In the genomic region with DNA sequence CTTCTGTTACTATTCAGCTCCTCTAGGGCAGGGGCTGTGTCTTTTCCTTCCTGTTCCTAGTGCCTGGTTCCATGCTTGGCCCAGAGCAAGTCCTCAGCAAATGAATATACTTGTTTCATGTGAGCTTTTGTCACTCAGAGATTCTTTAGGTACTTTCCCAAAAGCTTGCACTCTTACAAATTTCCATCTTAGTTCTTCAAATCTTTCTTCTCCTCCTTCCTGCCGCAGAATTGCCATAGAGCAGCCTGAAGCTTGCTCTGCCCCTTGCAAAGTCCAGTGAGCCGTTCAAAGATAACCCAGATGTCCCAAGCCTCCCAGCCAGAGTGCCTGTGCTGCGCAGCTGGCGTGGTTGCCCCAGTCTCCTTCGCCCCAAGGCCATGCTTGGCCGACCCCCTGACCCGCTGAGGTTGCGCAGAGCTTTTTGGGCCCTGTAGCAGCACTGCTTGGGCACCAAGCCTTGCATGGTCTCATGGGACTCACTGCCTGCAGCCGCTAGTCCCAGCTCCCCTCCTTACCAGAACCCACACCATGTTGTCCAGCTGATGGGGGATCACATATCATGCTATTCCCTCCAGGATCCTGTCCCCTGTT, we compare ENCODE assay signal across 13 cellular contexts. TPM values are rescaled to one million over a fixed set of nuclear protein-coding genes. Genes with fewer than 3 reads are reported as not detected.
DNase-seq lines count a peak whose midpoint lies in the region; ATAC-seq and TF ChIP-seq lines count a peak whose summit lies in the region.
"Had no signal": no experiment of that assay in that cellular context is flagged by ENCODE, and none has a peak within 500 bp of the region (broad histone marks: within the 10 kb centered on the region; RNA-seq: fewer than 3 reads in every experiment).

No MANE protein-coding gene starts in this region.

- no peak for DNase-seq in stimulated activated naive CD8-positive, alpha-beta T cell treated with anti-CD3 and anti-CD28 coated beads, Interleukin-15, Interleukin-2, amounts not matched to agents 100 U/mL and 50 U/mL, for 24 hours
- DNase-seq in coronary artery (ENCODE audit: low spot score), result no peak
- DNase-seq in osteocyte (ENCODE audit: extremely low spot score, unreplicated experiment), result no peak
- DNase-seq in NCI-H2171 (lab: John Stamatoyannopoulos, UW), result no peak
- DNase-seq in NCI-H2081 treated with DMSO at 0.1 percent for 48 hours (lab: John Stamatoyannopoulos, UW), result no peak
- no peak for DNase-seq in putamen (ENCODE audit: low spot score)
- DNase-seq: activated T-cell treated with anti-CD3 and anti-CD28 coated beads, Interleukin-2, amount 50 U/mL, for 1 hour; islet precursor cell; NCI-H2107 had no signal

- TF ChIP-seq CTCF in coronary artery (IDR thresholded peaks at IDR 0.05), result no peak
- TF ChIP-seq CTCF in osteocyte (IDR thresholded peaks at IDR 0.05), result no peak

- H3K36me3 Mint-ChIP-seq in stimulated activated naive CD8-positive, alpha-beta T cell treated with anti-CD3 and anti-CD28 coated beads, Interleukin-15, Interleukin-2, amounts not matched to agents 100 ng/mL and 50 ng/mL, for 24 hours (ENCODE audit: low read depth), result no peaks in the 10 kb centered on the region
- H3K36me3 Mint-ChIP-seq in osteocyte (ENCODE audit: unreplicated experiment), result peaks cover 15% of the 10 kb centered on the region

- H3K9me3 Mint-ChIP-seq in stimulated activated naive CD8-positive, alpha-beta T cell treated with anti-CD3 and anti-CD28 coated beads, Interleukin-15, Interleukin-2, amounts not matched to agents 100 ng/mL and 50 ng/mL, for 24 hours, result no peaks in the 10 kb centered on the region
- H3K9me3 Mint-ChIP-seq in osteocyte (ENCODE audit: unreplicated experiment), result peaks cover 3% of the 10 kb centered on the region
- H3K9me3 Mint-ChIP-seq: T-helper 1 cell treated with Interleukin-12 subunit alpha and Interleukin-12 subunit beta and Interleukin-4 antibody, amounts not matched to agents 30 μg/mL and 1 μg/mL, for 36 hours had no signal

- no peak for ATAC-seq in stimulated activated naive CD8-positive, alpha-beta T cell treated with anti-CD3 and anti-CD28 coated beads, Interleukin-15, Interleukin-2, amounts not matched to agents 100 U/mL and 50 U/mL, for 24 hours
- ATAC-seq in HG03442 (IDR thresholded peaks at IDR 0.05; ENCODE audit: unreplicated experiment), result no peak
- ATAC-seq: HCT116 had no signal

- H3K4me3 ChIP-seq in coronary artery, result peak overlapping the region; percentile 21

- H3K27ac Mint-ChIP-seq in stimulated activated naive CD8-positive, alpha-beta T cell treated with anti-CD3 and anti-CD28 coated beads, Interleukin-15, Interleukin-2, amounts not matched to agents 100 ng/mL and 50 ng/mL, for 24 hours, result peak overlapping the region; percentile 38
- H3K27ac Mint-ChIP-seq in osteocyte (ENCODE audit: unreplicated experiment), result peak overlapping the region; percentile 88
- H3K27ac Mint-ChIP-seq: T-helper 1 cell treated with Interleukin-12 subunit alpha and Interleukin-12 subunit beta and Interleukin-4 antibody, amounts not matched to agents 30 μg/mL and 1 μg/mL, for 36 hours had no signal

- peak overlapping the region; percentile 69 to 88 for H3K27ac ChIP-seq in coronary artery

- H3K27me3 Mint-ChIP-seq in stimulated activated naive CD8-positive, alpha-beta T cell treated with anti-CD3 and anti-CD28 coated beads, Interleukin-15, Interleukin-2, amounts not matched to agents 100 ng/mL and 50 ng/mL, for 24 hours, result peaks cover 6% of the 10 kb centered on the region
- H3K27me3 Mint-ChIP-seq in osteocyte (ENCODE audit: unreplicated experiment), result no peaks in the 10 kb centered on the region

- H3K4me3 Mint-ChIP-seq in stimulated activated naive CD8-positive, alpha-beta T cell treated with anti-CD3 and anti-CD28 coated beads, Interleukin-15, Interleukin-2, amounts not matched to agents 100 ng/mL and 50 ng/mL, for 24 hours, result no peak overlapping the region
- peak overlapping the region; percentile 42 for H3K4me3 Mint-ChIP-seq in osteocyte (ENCODE audit: unreplicated experiment)
- H3K4me3 Mint-ChIP-seq: T-helper 1 cell treated with Interleukin-12 subunit alpha and Interleukin-12 subunit beta and Interleukin-4 antibody, amounts not matched to agents 30 μg/mL and 1 μg/mL, for 36 hours had no signal

- H3K4me1 Mint-ChIP-seq in stimulated activated naive CD8-positive, alpha-beta T cell treated with anti-CD3 and anti-CD28 coated beads, Interleukin-15, Interleukin-2, amounts not matched to agents 100 ng/mL and 50 ng/mL, for 24 hours (ENCODE audit: low read depth), result peaks cover 21% of the 10 kb centered on the region
- peaks cover 73% of the 10 kb centered on the region for H3K4me1 Mint-ChIP-seq in osteocyte (ENCODE audit: unreplicated experiment)

RNA-seq across cellular contexts. Expression of gene CHST3, which starts 20.7 kb away (rescaled TPM):
- 35.0 and 40.9 TPM in 2 replicates for total RNA-seq in osteocyte
